22 cellular contexts compared by ENCODE assay signal in genomic region chr2:25838152-25838756, GRCh38. TPM values are rescaled to one million over a fixed set of nuclear protein-coding genes. Genes with fewer than 3 reads are reported as not detected.
DNase-seq lines count a peak whose midpoint lies in the region; ATAC-seq, FAIRE-seq and TF ChIP-seq lines count a peak whose summit lies in the region.
"Had no signal": no experiment of that assay in that cellular context is flagged by ENCODE, and none has a peak within 500 bp of the region (broad histone marks: within the 10 kb centered on the region; RNA-seq: fewer than 3 reads in every experiment).

No MANE protein-coding gene starts in this region.

- no peaks in the 10 kb centered on the region for H3K27me3 Mint-ChIP-seq in endodermal cell (ENCODE audit: insufficient read depth)
- H3K27me3 Mint-ChIP-seq: CD4-positive, CD25-positive, alpha-beta regulatory T cell had no signal

- no peak overlapping the region for H3K27ac ChIP-seq in A549
- no peak overlapping the region for H3K27ac ChIP-seq in endodermal cell (ENCODE audit: low read depth, low read length)
- peak overlapping the region in 1 of 3 donors; percentile 53 for H3K27ac ChIP-seq in right lobe of liver
- H3K27ac ChIP-seq: Peyer's patch had no signal

- TF ChIP-seq RAD21 in A549 (conservative IDR thresholded peaks at IDR 0.05 in 1 of 2, IDR thresholded peaks at IDR 0.05 in 1 of 2) = no peak

- POLR2A ChIA-PET in A549 (lab: Yijun Ruan, JAX) = interaction anchor here (0.8 kb wide), 1 partner anchor 40 kb away, joined by 3 read pairs; the partner anchor contains the start of gene ASXL2

- H3K4me3 Mint-ChIP-seq in endodermal cell = no peak overlapping the region
- H3K4me3 Mint-ChIP-seq: CD4-positive, CD25-positive, alpha-beta regulatory T cell had no signal

- DNase-seq in A549 (ENCODE audit: low read depth in 1 of 2, low spot score in 1 of 2) (no peak), NCI-H82 (lab: John Stamatoyannopoulos, UW) (peak; percentile 57), endodermal cell (no peak), right lobe of liver (no peak), mucosa of descending colon (no peak), frontal cortex (ENCODE audit: low spot score in 2 of 2) (no peak), HuH-7 (ENCODE audit: low spot score) (no peak)
- DNase-seq in activated CD4-positive, alpha-beta T cell treated with anti-CD3 and anti-CD28 coated beads for 48 hours = no peak
- DNase-seq: BE2C; Caco-2; CD4-positive, CD25-positive, alpha-beta regulatory T cell; H7; NCI-H1105; NCI-H2081; NCI-H2171 treated with DMSO at 0.1 percent for 48 hours; NCI-H446 treated with DMSO at 0.1 percent for 48 hours; NCI-H69; NK-92 treated with Interleukin-12 subunit alpha and Interleukin-12 subunit beta, amount 100 ng/mL, for 24 hours; Peyer's patch had no signal

- 65% methylated on average over 2 of the region's 2 CpGs for WGBS in A549 (ENCODE audit: missing lambda C conversion rate)
- 88 to 95% methylated on average over 1 to 2 of the region's 2 CpGs for WGBS in endodermal cell (ENCODE audit: insufficient coverage in 1 of 2, insufficient read length in 1 of 2), 2 experiments
- WGBS in right lobe of liver (ENCODE audit: insufficient coverage, low coverage, low lambda C conversion rate, missing lambda C conversion rate) = 59% methylated on average over 2 of the region's 2 CpGs

- TF ChIP-seq CTCF in A549 (IDR thresholded peaks at IDR 0.05) = no peak
- TF ChIP-seq CTCF in endodermal cell (conservative IDR thresholded peaks at IDR 0.05) = peak; percentile 26
- TF ChIP-seq CTCF in right lobe of liver (IDR thresholded peaks at IDR 0.05) = no peak
- no peak for TF ChIP-seq CTCF in mucosa of descending colon (IDR thresholded peaks at IDR 0.05)

- no peak for TF ChIP-seq EP300 in A549 (IDR thresholded peaks at IDR 0.05)

- H3K27me3 ChIP-seq in endodermal cell (ENCODE audit: control insufficient read depth, insufficient read depth, low read length, poor library complexity, severe bottlenecking) (no peaks in the 10 kb centered on the region), right lobe of liver (no peaks in the 10 kb centered on the region)
- H3K27me3 ChIP-seq: BE2C, Peyer's patch had no signal

- peaks cover 8% of the 10 kb centered on the region for H3K9me3 Mint-ChIP-seq in endodermal cell
- H3K9me3 Mint-ChIP-seq: CD4-positive, CD25-positive, alpha-beta regulatory T cell had no signal

- H3K9ac ChIP-seq in endodermal cell (ENCODE audit: extremely low read depth, low read length, poor library complexity, severe bottlenecking) = no peak overlapping the region

- peaks cover 5% of the 10 kb centered on the region for H3K4me1 Mint-ChIP-seq in endodermal cell

- H3K4me1 ChIP-seq in A549 (peaks cover 34% of the 10 kb centered on the region), endodermal cell (ENCODE audit: control insufficient read depth, insufficient read depth, low read length) (peaks cover 4% of the 10 kb centered on the region), right lobe of liver (peaks cover 0 to 29% (median 0%) of the 10 kb centered on the region in 4 donors), mucosa of descending colon (ENCODE audit: low read depth) (no peaks in the 10 kb centered on the region)
- H3K4me1 ChIP-seq: Caco-2, Peyer's patch had no signal

- TF ChIP-seq POLR2A in A549 (IDR thresholded peaks at IDR 0.05; ENCODE audit: low read length) = no peak
- no peak for TF ChIP-seq POLR2A in right lobe of liver (IDR thresholded peaks at IDR 0.05)

- H3K36me3 ChIP-seq in endodermal cell (ENCODE audit: control insufficient read depth, insufficient read depth, low read length) (peaks cover 13% of the 10 kb centered on the region), right lobe of liver (peaks cover 0 to 2% (median 0%) of the 10 kb centered on the region in 4 donors), mucosa of descending colon (ENCODE audit: low read depth) (no peaks in the 10 kb centered on the region)
- H3K36me3 ChIP-seq: BE2C had no signal

- peaks cover 25% of the 10 kb centered on the region for H3K36me3 Mint-ChIP-seq in endodermal cell (ENCODE audit: low read depth)

- H3K9me3 ChIP-seq in A549 (peaks cover under 1% of the 10 kb centered on the region; the same call in 2 of the 3 replicates), endodermal cell (ENCODE audit: control insufficient read depth, low read length) (peaks cover 7% of the 10 kb centered on the region), right lobe of liver (no peaks in the 10 kb centered on the region), mucosa of descending colon (no peaks in the 10 kb centered on the region)
- H3K9me3 ChIP-seq: BE2C, Caco-2, Peyer's patch had no signal

- CTCF ChIA-PET in A549 (lab: Yijun Ruan, JAX) = interaction anchor here (0.5 to 10.6 kb wide), 3 partner anchors 15 to 180 kb away, joined by 3 to 80 read pairs (median 4); no protein-coding TSS in a partner anchor

- 0 out of 3 replicates have a peak overlapping the region, but pooled peaks have one; percentile 8 for H3K4me2 ChIP-seq in A549

- H3K27ac Mint-ChIP-seq in endodermal cell = no peak overlapping the region

- FAIRE-seq in A549 (lab: Jason Lieb, UNC) (no peak), frontal cortex (lab: Jason Lieb, UNC) (no peak)
- FAIRE-seq: GM12891, GM18507 had no signal

- intact Hi-C loops in right lobe of liver (cut with DNase I) = no loop called here
- intact Hi-C loops in mucosa of descending colon (cut with DNase I, micrococcal nuclease) = no loop called here

- H3K4me3 ChIP-seq in A549 = no peak overlapping the region
- no peak overlapping the region for H3K4me3 ChIP-seq in endodermal cell (ENCODE audit: low read length)
- no peak overlapping the region for H3K4me3 ChIP-seq in right lobe of liver
- no peak overlapping the region for H3K4me3 ChIP-seq in mucosa of descending colon
- H3K4me3 ChIP-seq: Peyer's patch had no signal

- ATAC-seq in A549 (peak in 1 of 2 experiments; percentile 45; a peak in 3 of 6 replicates), right lobe of liver (peak; percentile 58 to 85 (median 76)), mucosa of descending colon (no peak)
- ATAC-seq: Right ventricle myocardium inferior had no signal

TF ChIP-seq in A549, 52 proteins besides CTCF, POLR2A, EP300 and RAD21:
- TF ChIP-seq ZC3H11A (IDR thresholded peaks at IDR 0.05) = no peak
- TF ChIP-seq RARB (CRISPR knock-in tag; IDR thresholded peaks at IDR 0.05) = no peak
- TF ChIP-seq ZSCAN20 (CRISPR knock-in tag; IDR thresholded peaks at IDR 0.05) = no peak

RNA-seq across cellular contexts. Expression of gene ASXL2, which starts 40.0 kb away (rescaled TPM):
- polyA plus RNA-seq in A549 (2011; rRNA removed) (26.4 and 26.6 TPM in 2 replicates), A549 (2017; fragmentation: RNase III; extraction: RNeasy Plus Mini Kit Qiagen cat#74134 plus additional on column Dnase treatment) (9.9 to 10.5 TPM (median 10.3 TPM) in 3 replicates)
- polyA plus RNA-seq in A549 (2012; cell fraction: cytosol; rRNA removed) = 3.8 and 5.1 TPM in 2 replicates
- 4.7 and 6.3 TPM in 2 replicates for polyA plus RNA-seq in A549 (2012; cell fraction: nucleus; rRNA removed)
- 29.6 and 35.0 TPM in 2 replicates for polyA minus RNA-seq in A549 (2011; rRNA and poly(A)+ RNA removed)
- total RNA-seq in endodermal cell (10 to 100 TPM; 33.2 to 41.7 TPM), right lobe of liver (10 to 100 TPM in 5 of 6 experiments, 1 to 10 TPM in 1; 9.1 to 13.4 (median 12.0) TPM), mucosa of descending colon (10 to 100 TPM; 29.9 to 39.2 (median 33.4) TPM), frontal cortex (3.3 TPM)
- 9.5 TPM for polyA plus RNA-seq in endodermal cell (2013, experiment 1 of 2)
- 10.1 TPM for polyA plus RNA-seq in endodermal cell (2013, experiment 2 of 2)
